Comparison of ENCODE assay signal across 8 cellular contexts in the genomic region with DNA sequence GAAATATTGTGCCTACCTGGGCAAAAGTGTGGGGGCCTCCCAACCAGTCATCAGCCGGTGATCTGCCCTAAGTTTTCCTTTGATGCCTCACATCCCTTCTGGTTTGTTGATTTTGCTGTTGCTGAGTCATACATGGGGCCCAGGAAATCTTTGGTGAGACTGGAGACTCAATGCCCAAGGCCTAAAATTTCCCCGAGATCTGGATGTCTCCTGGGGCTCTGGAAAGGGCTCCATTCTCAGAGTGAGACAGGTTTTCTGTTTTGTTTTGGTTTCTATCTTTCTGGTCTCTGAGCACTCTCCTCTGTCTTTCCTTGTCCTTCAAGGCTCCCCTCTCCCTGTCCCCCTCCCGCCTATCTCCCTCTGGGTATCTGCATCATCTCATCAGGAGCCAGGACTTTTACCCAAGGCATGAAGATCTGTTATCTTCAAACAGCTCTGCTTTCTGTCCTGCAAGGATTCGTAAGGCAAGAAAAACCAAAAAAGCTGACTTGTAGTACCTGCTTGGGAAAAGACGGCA.
DNase-seq lines count a peak whose midpoint lies in the region; ATAC-seq and TF ChIP-seq lines count a peak whose summit lies in the region.
"Had no signal": no experiment of that assay in that cellular context is flagged by ENCODE, and none has a peak within 500 bp of the region (broad histone marks: within the 10 kb centered on the region; RNA-seq: fewer than 3 reads in every experiment).

No MANE protein-coding gene starts in this region.

- TF ChIP-seq CTCF in Panc1 (IDR thresholded peaks at IDR 0.05) = no peak
- TF ChIP-seq CTCF in parathyroid adenoma (IDR thresholded peaks at IDR 0.05) = no peak

- CTCF ChIA-PET in Panc1 (lab: Charles Lee) = no interaction called here

- H3K4me3 ChIP-seq in GM23248 = no peak overlapping the region
- peak overlapping the region in 1 of 2 experiments; percentile 10; a peak in 1 of 4 replicates for H3K4me3 ChIP-seq in Panc1 (ENCODE audit: low read depth in 2 of 2, low read length in 2 of 2)
- peak overlapping the region; percentile 39 for H3K4me3 ChIP-seq in parathyroid adenoma (ENCODE audit: low read depth, low read length)

- ATAC-seq in Panc1 = peak; percentile 78

- no peaks in the 10 kb centered on the region for H3K9me3 ChIP-seq in GM23248 (ENCODE audit: low read depth)
- no peaks in the 10 kb centered on the region for H3K9me3 ChIP-seq in Panc1 (ENCODE audit: control insufficient read depth, insufficient read depth, low read depth, low read length)
- no peaks in the 10 kb centered on the region for H3K9me3 ChIP-seq in parathyroid adenoma (ENCODE audit: control insufficient read depth, low read length)

- H3K9ac ChIP-seq in GM23248 = peak overlapping the region; percentile 35; the same call in 1 of the 2 replicates
- H3K9ac ChIP-seq in parathyroid adenoma = peak overlapping the region; percentile 19

- peak overlapping the region; percentile 5 for H3K4me2 ChIP-seq in GM23248 (ENCODE audit: unreplicated experiment)
- H3K4me2 ChIP-seq in parathyroid adenoma (ENCODE audit: low read length) = peak overlapping the region; percentile 59

- WGBS in GM23248 (ENCODE audit: low coverage in 1 of 2, low lambda C conversion rate in 2 of 2, missing lambda C conversion rate in 2 of 2), 2 experiments = 57 to 62% methylated on average over 5 of the region's 5 CpGs

- in situ Hi-C loops in GM23248 (cut with MboI) = no loop called here
- in situ Hi-C loops in Panc1 (cut with HindIII; ENCODE audit: low pct_unique_long_range_greater_than_20kb, low sequenced_read_pairs) = no loop called here

- H3K4me1 ChIP-seq in GM23248 (ENCODE audit: insufficient read depth) = peaks cover 67% of the 10 kb centered on the region
- peaks cover 16% of the 10 kb centered on the region for H3K4me1 ChIP-seq in Panc1 (ENCODE audit: control insufficient read depth, insufficient read depth, low read length)
- H3K4me1 ChIP-seq in parathyroid adenoma = peaks cover 50% of the 10 kb centered on the region

- H4K20me1 ChIP-seq in GM23248 (ENCODE audit: insufficient read depth) = no peaks in the 10 kb centered on the region

- peak overlapping the region; percentile 25 for H3K27ac ChIP-seq in GM23248
- peak overlapping the region; percentile 54; the same call in 1 of the 2 replicates for H3K27ac ChIP-seq in Panc1 (ENCODE audit: low read length)
- peak overlapping the region; percentile 82 for H3K27ac ChIP-seq in epithelial cell of prostate
- peak overlapping the region; percentile 99 for H3K27ac ChIP-seq in parathyroid adenoma

- H3K27me3 ChIP-seq in GM23248 (replicated peaks; ENCODE audit: insufficient read depth) (no peaks in the 10 kb centered on the region), Panc1 (ENCODE audit: control insufficient read depth, insufficient read depth, low read length) (no peaks in the 10 kb centered on the region), parathyroid adenoma (ENCODE audit: control insufficient read depth, insufficient read depth, low read length) (no peaks in the 10 kb centered on the region)

- no peaks in the 10 kb centered on the region for H3K36me3 ChIP-seq in GM23248 (ENCODE audit: low read depth)
- H3K36me3 ChIP-seq in Panc1 (ENCODE audit: control insufficient read depth, insufficient read depth, low read length) = no peaks in the 10 kb centered on the region
- H3K36me3 ChIP-seq in parathyroid adenoma (ENCODE audit: control insufficient read depth, insufficient read depth, low read length) = no peaks in the 10 kb centered on the region

- no peaks in the 10 kb centered on the region for H3K9me2 ChIP-seq in GM23248 (ENCODE audit: insufficient read depth)

- DNase-seq in GM23248 = peak; percentile 85
- peak; percentile 48 for DNase-seq in Panc1 (ENCODE audit: low read depth, low spot score)
- peak; percentile 77 for DNase-seq in epithelial cell of prostate (ENCODE audit: low read depth, low spot score)
- no peak for DNase-seq in activated gamma-delta T cell treated with Interleukin-2 at 50 U/mL for 16 hours
- no peak for DNase-seq in UCSD-AML1 (lab: John Stamatoyannopoulos, UW; ENCODE audit: unreplicated experiment)
- no peak for DNase-seq in stimulated activated CD4-positive, alpha-beta T cell treated with anti-CD3 and anti-CD28 coated beads, Interleukin-1b, Interleukin-23, amount 100 ng/mL, for 48 hours
- DNase-seq: activated naive CD8-positive, alpha-beta T cell treated with anti-CD3 and anti-CD28 coated beads, Interleukin-2, amount 10 ng/mL, durations not matched to agents 7 days and 5 days had no signal

- intact Hi-C loops in Panc1 (cut with micrococcal nuclease; ENCODE audit: unreplicated experiment) = no loop called here

- POLR2A ChIA-PET in Panc1 (lab: Charles Lee) = no interaction called here

- peaks cover 45% of the 10 kb centered on the region for H3F3A ChIP-seq in GM23248 (ENCODE audit: insufficient read depth)

- no TSS peak for BruUV-seq in Panc1 (replicated peaks; lab: Mats Ljungman, UMichigan)

- H2AFZ ChIP-seq in GM23248 (no peak overlapping the region), parathyroid adenoma (peak overlapping the region; percentile 91)

- H3K79me2 ChIP-seq in GM23248 (ENCODE audit: insufficient read depth) = no peaks in the 10 kb centered on the region
- no peaks in the 10 kb centered on the region for H3K79me2 ChIP-seq in parathyroid adenoma

Comparison
In these comparisons a context has a peak if more than half of its experiments do, and no peak if none do; other contexts are left out.
1. DNase-seq: peak in GM23248 (single experiment), Panc1 (single experiment) and epithelial cell of prostate (single experiment); none in activated gamma-delta T cell treated with Interleukin-2 at 50 U/mL for 16 hours (single experiment), UCSD-AML1 (single experiment) and stimulated activated CD4-positive, alpha-beta T cell treated with anti-CD3 and anti-CD28 coated beads, Interleukin-1b, Interleukin-23, amount 100 ng/mL, for 48 hours (single experiment).
2. H3K27ac ChIP-seq: peak in every context shown above with its lines; median percentile 99 in parathyroid adenoma; 82 in epithelial cell of prostate; 54 in Panc1; 25 in GM23248.